In the genomic region with DNA sequence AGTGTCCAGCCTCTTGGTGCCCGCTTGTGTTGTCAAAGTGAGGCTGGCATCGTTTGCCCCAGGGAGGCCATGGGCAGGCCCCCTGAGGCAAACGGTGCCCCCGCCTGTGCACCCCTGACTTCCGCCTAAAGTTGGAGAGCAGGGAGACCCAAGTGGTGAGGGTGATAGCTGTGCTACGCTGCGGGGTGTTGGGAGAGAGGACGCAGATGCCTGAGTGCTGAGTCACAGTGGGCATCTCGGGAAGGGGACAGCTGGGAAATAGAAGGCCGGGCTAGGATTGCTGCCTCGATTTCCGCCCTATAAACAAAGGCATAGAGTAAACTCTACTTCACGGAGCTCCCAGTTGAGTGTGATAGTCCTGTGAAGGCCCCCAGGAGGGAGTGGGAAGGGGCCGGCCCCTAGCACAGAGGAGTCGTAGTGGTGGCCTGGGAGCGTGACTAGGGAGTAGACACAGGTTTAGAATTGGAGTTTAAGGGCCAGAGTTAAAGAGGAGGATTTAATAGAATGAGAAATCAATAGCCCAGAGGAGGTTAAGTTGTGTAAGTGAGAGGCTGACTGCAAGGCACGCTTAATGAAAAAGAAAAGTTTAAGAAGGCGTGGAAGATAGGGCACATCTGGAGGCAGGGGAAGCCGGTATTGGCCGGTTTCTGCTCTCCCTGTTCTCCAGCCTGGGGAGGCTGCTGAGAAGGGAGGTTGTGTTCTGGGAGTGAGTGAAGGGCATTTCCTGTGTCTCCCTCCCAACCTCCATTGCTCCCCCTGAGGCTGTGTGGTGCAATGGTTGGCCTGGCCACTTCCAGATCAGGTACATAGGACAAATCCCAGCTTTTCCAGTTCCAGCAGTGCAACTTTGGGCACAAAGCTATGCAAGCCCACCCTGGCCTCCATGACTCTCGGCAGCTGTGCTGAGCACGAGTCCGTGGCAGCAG, we compare ENCODE assay signal across 1 cellular context.
A peak's percentile ranks its signal among the peaks of the same experiment; 100 is the strongest.
TF ChIP-seq lines count a peak whose summit lies in the region.

No MANE protein-coding gene starts in this region.

TF ChIP-seq in IMR-90, 13 proteins besides CTCF, POLR2A, EP300 and RAD21:
- TF ChIP-seq FOS (IDR thresholded peaks at IDR 0.05; ENCODE audit: low read depth, low read length) = 0 out of 2 replicates have a peak, but pooled peaks have one; percentile 5
- no peak for TF ChIP-seq RFX5 (IDR thresholded peaks at IDR 0.05; ENCODE audit: low read depth, low read length)
